ENCODE assay signal across 1 cellular context in the genomic region with DNA sequence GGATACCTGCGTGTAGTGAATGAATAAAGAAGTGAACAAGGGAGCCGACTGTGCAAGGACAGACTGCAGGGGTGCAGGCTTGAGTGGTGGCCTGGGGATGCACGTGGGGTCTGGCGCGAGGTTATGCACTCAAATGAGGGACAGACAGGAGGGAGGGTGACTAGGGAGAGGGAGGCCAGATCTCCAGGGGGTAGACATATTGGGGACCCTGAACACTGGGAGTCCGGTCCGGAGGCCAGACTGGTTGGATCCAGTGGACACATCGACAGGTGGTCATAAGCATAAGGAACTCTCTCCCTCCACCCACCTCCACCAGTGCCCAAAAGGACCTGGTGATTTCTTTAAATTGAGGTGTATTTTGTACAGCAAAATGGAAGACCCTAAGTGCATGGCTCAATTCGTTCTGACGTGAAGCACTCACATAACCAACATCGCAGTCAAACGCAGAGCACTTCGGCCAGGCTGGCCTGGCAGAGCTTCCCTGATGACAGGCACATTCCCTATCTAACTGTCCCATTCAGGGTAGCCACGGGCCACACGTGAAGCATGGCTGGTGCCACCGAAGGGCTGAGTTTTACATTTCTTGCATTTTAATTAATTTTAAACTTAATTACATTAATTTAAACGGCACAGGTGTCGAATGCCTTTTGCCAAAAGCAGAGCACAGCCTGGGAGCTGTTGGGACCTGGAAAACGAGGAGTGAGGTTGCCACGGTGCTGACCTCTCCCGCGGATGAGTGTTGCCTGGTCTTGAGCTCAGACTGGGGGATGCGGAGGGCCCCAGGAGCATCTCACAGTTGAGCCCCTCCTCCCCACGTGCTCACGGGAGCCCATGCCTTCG.
TF ChIP-seq lines count a peak whose summit lies in the region.

No MANE protein-coding gene starts in this region.

TF ChIP-seq in IMR-90, 13 proteins besides CTCF, POLR2A, EP300 and RAD21 (continued from another document):
- TF ChIP-seq RFX5 (IDR thresholded peaks at IDR 0.05; ENCODE audit: low read depth, low read length): no peak
- no peak for TF ChIP-seq SMC3 (IDR thresholded peaks at IDR 0.05; ENCODE audit: low read depth, low read length)
